19 cellular contexts compared by ENCODE assay signal in the genomic region with DNA sequence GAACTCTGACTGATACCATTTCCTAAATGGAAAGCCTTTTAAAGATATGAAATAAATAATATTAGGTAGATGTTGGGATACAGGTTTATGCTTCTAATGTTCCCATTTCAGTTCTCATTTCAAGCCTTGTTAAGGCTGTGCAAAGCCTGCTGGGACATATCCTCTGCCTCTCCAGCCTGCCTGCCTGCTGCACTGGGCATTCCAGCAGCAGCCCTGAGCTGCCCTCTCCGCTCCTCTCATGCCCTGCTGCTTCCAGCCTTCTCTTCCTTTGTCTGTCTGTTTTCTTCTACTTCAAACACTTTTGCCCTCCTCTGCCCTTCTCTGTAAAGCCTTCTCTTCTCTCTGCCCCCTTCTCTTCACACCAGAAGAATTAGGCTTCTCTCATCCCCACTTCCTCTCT.
DNase-seq lines count a peak whose midpoint lies in the region; ATAC-seq and TF ChIP-seq lines count a peak whose summit lies in the region.
"Had no signal": no experiment of that assay in that cellular context is flagged by ENCODE, and none has a peak within 500 bp of the region (broad histone marks: within the 10 kb centered on the region; RNA-seq: fewer than 3 reads in every experiment).

No MANE protein-coding gene starts in this region.

- H3K4me1 Mint-ChIP-seq in GM23338 = peaks cover 11% of the 10 kb centered on the region
- no peaks in the 10 kb centered on the region for H3K4me1 Mint-ChIP-seq in glutamatergic neuron (ENCODE audit: low read depth, unreplicated experiment)
- peaks cover 20% of the 10 kb centered on the region for H3K4me1 Mint-ChIP-seq in neural progenitor cell
- H3K4me1 Mint-ChIP-seq in Calu3 (ENCODE audit: low read depth, unreplicated experiment) = no peaks in the 10 kb centered on the region

- H3K4me1 ChIP-seq in GM23338 (ENCODE audit: insufficient read depth) = 0 out of 2 replicates have a peak, but pooled peaks cover 4% of the 10 kb centered on the region
- peaks cover 21% of the 10 kb centered on the region for H3K4me1 ChIP-seq in neural progenitor cell
- H3K4me1 ChIP-seq: A549, BLaER1 had no signal

- peak; percentile 71 for ATAC-seq in GM23338
- no peak for ATAC-seq in GM19452 (IDR thresholded peaks at IDR 0.05; ENCODE audit: unreplicated experiment)
- ATAC-seq: A549 had no signal

- no peaks in the 10 kb centered on the region for H3K36me3 ChIP-seq in GM23338 (ENCODE audit: insufficient read depth)
- no peaks in the 10 kb centered on the region for H3K36me3 ChIP-seq in neural progenitor cell
- H3K36me3 ChIP-seq: BLaER1 had no signal

- no peaks in the 10 kb centered on the region for H3K9me3 ChIP-seq in neural progenitor cell (ENCODE audit: low read depth)
- H3K9me3 ChIP-seq: A549 had no signal

- H3F3A ChIP-seq in GM23338 (replicated peaks; ENCODE audit: low read depth) (no peaks in the 10 kb centered on the region), neural progenitor cell (ENCODE audit: low read depth) (peaks cover 22% of the 10 kb centered on the region)

- H3K27ac ChIP-seq in GM23338 (ENCODE audit: low read depth) = no peak overlapping the region
- H3K27ac ChIP-seq in neural progenitor cell = peak overlapping the region; percentile 94
- H3K27ac ChIP-seq: A549, BLaER1 had no signal

- H3K36me3 Mint-ChIP-seq in GM23338 (ENCODE audit: low read depth) (no peaks in the 10 kb centered on the region), glutamatergic neuron (ENCODE audit: unreplicated experiment) (no peaks in the 10 kb centered on the region), neural progenitor cell (peaks cover 6% of the 10 kb centered on the region), Calu3 (ENCODE audit: insufficient read depth, unreplicated experiment) (no peaks in the 10 kb centered on the region)

- H3K27me3 Mint-ChIP-seq in GM23338 (ENCODE audit: insufficient read depth, low read depth, poor library complexity) (peaks cover 2% of the 10 kb centered on the region), glutamatergic neuron (ENCODE audit: unreplicated experiment) (no peaks in the 10 kb centered on the region), neural progenitor cell (ENCODE audit: insufficient read depth, low read depth) (no peaks in the 10 kb centered on the region), Calu3 (ENCODE audit: unreplicated experiment) (no peaks in the 10 kb centered on the region)
- H3K27me3 Mint-ChIP-seq: CD4-positive, alpha-beta memory T cell had no signal

- no peak for TF ChIP-seq CTCF in GM23338 (conservative IDR thresholded peaks at IDR 0.05; ENCODE audit: low read depth in 2 of 2)
- TF ChIP-seq CTCF in glutamatergic neuron (IDR thresholded peaks at IDR 0.05; ENCODE audit: partially characterized antibody, unreplicated experiment) = no peak
- no peak for TF ChIP-seq CTCF in neural progenitor cell (IDR thresholded peaks at IDR 0.05)
- TF ChIP-seq CTCF in Calu3 (IDR thresholded peaks at IDR 0.05; ENCODE audit: unreplicated experiment) = no peak

- H3K4me3 Mint-ChIP-seq in GM23338 (no peak overlapping the region), glutamatergic neuron (ENCODE audit: unreplicated experiment) (no peak overlapping the region), neural progenitor cell (no peak overlapping the region), Calu3 (ENCODE audit: low read depth, unreplicated experiment) (no peak overlapping the region)
- H3K4me3 Mint-ChIP-seq: CD4-positive, alpha-beta memory T cell had no signal

- CTCF ChIA-PET in Calu3 (lab: Charles Lee) = no interaction called here

- peak overlapping the region; percentile 31; the same call in 1 of the 2 replicates for H3K27ac Mint-ChIP-seq in GM23338
- no peak overlapping the region for H3K27ac Mint-ChIP-seq in glutamatergic neuron (ENCODE audit: unreplicated experiment)
- H3K27ac Mint-ChIP-seq in neural progenitor cell = peak overlapping the region; percentile 36
- H3K27ac Mint-ChIP-seq in Calu3 (ENCODE audit: unreplicated experiment) = no peak overlapping the region
- H3K27ac Mint-ChIP-seq: CD4-positive, alpha-beta memory T cell had no signal

- no peaks in the 10 kb centered on the region; the same call in 1 of the 2 replicates for H3K9me2 ChIP-seq in GM23338 (ENCODE audit: insufficient read depth)

- H4K20me1 ChIP-seq in GM23338 (replicated peaks; ENCODE audit: insufficient read depth) = no peaks in the 10 kb centered on the region
- no peaks in the 10 kb centered on the region for H4K20me1 ChIP-seq in neural progenitor cell (ENCODE audit: low read depth)
- H4K20me1 ChIP-seq: BLaER1 had no signal

- DNase-seq in AG20443 (ENCODE audit: low spot score) (peak; percentile 11), GM23338 (ENCODE audit: low spot score) (no peak), glutamatergic neuron (peak; percentile 17), neural progenitor cell (ENCODE audit: low spot score) (peak; percentile 47), Calu3 (no peak)
- DNase-seq in activated CD8-positive, alpha-beta memory T cell treated with anti-CD3 and anti-CD28 coated beads for 24 hours = no peak
- DNase-seq: CD4-positive, alpha-beta memory T cell; DMS53; EL; HCEC 1CT; NCI-H1092 treated with DMSO at 0.1 percent for 48 hours; NCI-H146; NCI-H2029 treated with DMSO at 0.1 percent for 48 hours; NCI-H510A; NCI-H748 treated with DMSO at 0.1 percent for 48 hours; RPMI8226 had no signal

- intact Hi-C loops in Calu3 (cut with micrococcal nuclease; ENCODE audit: unreplicated experiment) = no loop called here

- no TSS peak for BruUV-seq in Calu3 (replicated peaks; lab: Mats Ljungman, UMichigan)

- H3K9me3 Mint-ChIP-seq in GM23338 (peaks cover 3% of the 10 kb centered on the region; the same call in 1 of the 3 replicates), glutamatergic neuron (ENCODE audit: unreplicated experiment) (no peaks in the 10 kb centered on the region), neural progenitor cell (peaks cover 12% of the 10 kb centered on the region), Calu3 (ENCODE audit: low read depth, unreplicated experiment) (peaks cover 12% of the 10 kb centered on the region)

- H2AFZ ChIP-seq in GM23338 (peak overlapping the region; percentile 88), neural progenitor cell (replicated peaks) (peak overlapping the region; percentile 86)

- H3K27me3 ChIP-seq in GM23338 (ENCODE audit: insufficient read depth) (no peaks in the 10 kb centered on the region), neural progenitor cell (no peaks in the 10 kb centered on the region)
- H3K27me3 ChIP-seq: BLaER1 had no signal

- H3K4me2 ChIP-seq in GM23338 (0 out of 2 replicates have a peak overlapping the region, but pooled peaks have one; percentile 55), neural progenitor cell (peak overlapping the region; percentile 67)
- H3K4me2 ChIP-seq: A549, BLaER1 had no signal

- H3K79me2 ChIP-seq in GM23338 (replicated peaks; ENCODE audit: insufficient read depth) (no peaks in the 10 kb centered on the region), neural progenitor cell (ENCODE audit: low read depth) (no peaks in the 10 kb centered on the region)

- no peak overlapping the region for H3K9ac ChIP-seq in neural progenitor cell
- H3K9ac ChIP-seq: BLaER1 had no signal

- H3K4me3 ChIP-seq in GM23338 = no peak overlapping the region
- peak overlapping the region; percentile 22 for H3K4me3 ChIP-seq in neural progenitor cell
- H3K4me3 ChIP-seq: A549, BLaER1 had no signal

TF ChIP-seq in GM23338, 12 proteins besides CTCF, POLR2A, EP300 and RAD21:
- no peak for TF ChIP-seq CREB1 (CRISPR knock-in tag; IDR thresholded peaks at IDR 0.05; ENCODE audit: low read depth)
- TF ChIP-seq ZNF331 (CRISPR knock-in tag; IDR thresholded peaks at IDR 0.05; ENCODE audit: low read depth) = no peak
- no peak for TF ChIP-seq NANOG (IDR thresholded peaks at IDR 0.05; ENCODE audit: borderline replicate concordance)
- TF ChIP-seq EZH2 (IDR thresholded peaks at IDR 0.05; ENCODE audit: low read depth, unreplicated experiment) = no peak

Comparison
In these comparisons a context has a peak if more than half of its experiments do, and no peak if none do; other contexts are left out.
1. DNase-seq: peak in AG20443 (single experiment), glutamatergic neuron (single experiment) and neural progenitor cell (single experiment); none in GM23338 (single experiment), Calu3 (single experiment) and activated CD8-positive, alpha-beta memory T cell treated with anti-CD3 and anti-CD28 coated beads for 24 hours (single experiment).
2. H3K27ac Mint-ChIP-seq: peak in GM23338 (single experiment) and neural progenitor cell (single experiment); none in glutamatergic neuron (single experiment) and Calu3 (single experiment).